22 cellular contexts compared by ENCODE assay signal in the genomic region with DNA sequence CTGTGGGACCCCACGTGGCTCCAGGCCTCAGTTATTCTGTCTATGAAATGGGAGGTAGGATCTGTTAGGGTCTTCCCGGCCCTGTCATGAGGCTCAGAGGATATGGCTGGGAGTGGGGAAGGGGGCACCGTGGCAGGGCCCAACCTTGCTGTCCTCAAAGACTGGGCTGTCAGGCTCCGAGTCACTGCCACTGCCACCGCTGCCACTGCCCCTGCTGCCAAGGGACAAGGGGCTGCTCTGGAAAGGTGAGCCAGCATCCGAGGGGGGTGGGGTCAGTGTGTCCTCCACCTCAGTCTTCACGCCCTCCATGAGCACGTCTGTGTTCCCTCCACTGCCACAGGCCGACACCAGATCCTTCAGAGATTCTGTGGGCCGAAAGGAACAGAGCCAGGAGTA. TPM values are rescaled to one million over a fixed set of nuclear protein-coding genes. Genes with fewer than 3 reads are reported as not detected.
DNase-seq lines count a peak whose midpoint lies in the region; ATAC-seq and TF ChIP-seq lines count a peak whose summit lies in the region.
"Had no signal": no experiment of that assay in that cellular context is flagged by ENCODE, and none has a peak within 500 bp of the region (broad histone marks: within the 10 kb centered on the region; RNA-seq: fewer than 3 reads in every experiment).

No MANE protein-coding gene starts in this region.

- H3K14ac ChIP-seq in neuronal stem cell (ENCODE audit: low read length): no peak overlapping the region

- H3K9me3 ChIP-seq in neuronal stem cell (replicated peaks in 1 of 2; ENCODE audit: control insufficient read depth in 2 of 2, insufficient read depth in 1 of 2, low read depth in 1 of 2, low read length in 2 of 2) (no peaks in the 10 kb centered on the region), transverse colon (no peaks in the 10 kb centered on the region)
- H3K9me3 ChIP-seq: BE2C, ovary, upper lobe of right lung had no signal

- peak overlapping the region; percentile 8 for H3K4ac ChIP-seq in neuronal stem cell (ENCODE audit: low read length)

- H4K8ac ChIP-seq in neuronal stem cell (ENCODE audit: low read depth, low read length): no peak overlapping the region

- TF ChIP-seq EP300 in transverse colon (IDR thresholded peaks at IDR 0.05; ENCODE audit: low read depth): no peak

- peaks cover 45% of the 10 kb centered on the region for H3K4me1 Mint-ChIP-seq in activated CD4-positive, alpha-beta T cell treated with anti-CD3 and anti-CD28 coated beads, Interleukin-2, amount 10 ng/mL, durations not matched to agents 7 days and 5 days
- H3K4me1 Mint-ChIP-seq in brain (peaks cover 62% of the 10 kb centered on the region), mesothelial cell of epicardium (peaks cover 23% of the 10 kb centered on the region)

- CTCF ChIA-PET in activated CD4-positive, alpha-beta T cell treated with anti-CD3 and anti-CD28 coated beads, Interleukin-2, amount 10 ng/mL, durations not matched to agents 7 days and 5 days (lab: Charles Lee): no interaction called here

- peak overlapping the region; percentile 71 for H3K9ac ChIP-seq in neuronal stem cell (ENCODE audit: low read depth, low read length, poor library complexity)

- no peaks in the 10 kb centered on the region for H3K9me3 Mint-ChIP-seq in activated CD4-positive, alpha-beta T cell treated with anti-CD3 and anti-CD28 coated beads, Interleukin-2, amount 10 ng/mL, durations not matched to agents 7 days and 5 days
- H3K9me3 Mint-ChIP-seq in brain: no peaks in the 10 kb centered on the region
- H3K9me3 Mint-ChIP-seq in mesothelial cell of epicardium: no peaks in the 10 kb centered on the region
- H3K9me3 Mint-ChIP-seq: activated CD4-positive, alpha-beta T cell treated with anti-CD3 and anti-CD28 coated beads, Interleukin-2, amount 10 ng/mL, durations not matched to agents 24 days and 14 days had no signal

- in situ Hi-C loops in transverse colon (cut with MboI; ENCODE audit: low pct_ligation_motif_present in 1 of 4, low pct_unique_long_range_greater_than_20kb in 1 of 4, low sequenced_read_pairs in 3 of 4): loop anchor here in 1 of 4 donors (5.0 kb wide), 1 partner anchor 40 kb away; no protein-coding TSS in a partner anchor

- H2BK15ac ChIP-seq in neuronal stem cell (ENCODE audit: low read length): no peak overlapping the region

- no peak for DNase-seq in activated CD4-positive, alpha-beta T cell treated with anti-CD3 and anti-CD28 coated beads, Interleukin-2, amount 10 ng/mL, durations not matched to agents 7 days and 5 days
- DNase-seq in activated CD4-positive, alpha-beta T cell treated with anti-CD3 and anti-CD28 coated beads, Interleukin-2, amount 50 U/mL, for 4 hours: no peak
- DNase-seq in neuronal stem cell (ENCODE audit: low spot score) (no peak), transverse colon (no peak), NCI-H1417 (lab: John Stamatoyannopoulos, UW) (no peak), mesothelial cell of epicardium (ENCODE audit: low spot score in 2 of 2, unreplicated experiment in 2 of 2) (no peak)
- DNase-seq: activated CD4-positive, alpha-beta T cell treated with anti-CD3 and anti-CD28 coated beads, Interleukin-2, amount 10 ng/mL, durations not matched to agents 24 days and 14 days; activated CD8-positive, alpha-beta memory T cell treated with anti-CD3 and anti-CD28 coated beads, Interleukin-2, amount 50 U/mL, for 48 hours; activated effector memory CD4-positive, alpha-beta T cell treated with anti-CD3 and anti-CD28 coated beads, Interleukin-2, amount 50 U/mL, for 16 hours; COR-L47; naive thymus-derived CD4-positive, alpha-beta T cell; NCI-H1092; NCI-H2081 treated with DMSO at 0.1 percent for 48 hours; NCI-H69; ovary; SHP77; stimulated activated naive CD4-positive, alpha-beta T cell had no signal

- H2BK12ac ChIP-seq in neuronal stem cell (ENCODE audit: low read length): no peak overlapping the region

- H3K27ac ChIP-seq in neuronal stem cell (replicated peaks; ENCODE audit: low read length) (no peak overlapping the region), transverse colon (peak overlapping the region in 3 of 4 donors; percentile 53 to 98 (median 57))
- H3K27ac ChIP-seq: cardiac muscle cell, ovary, upper lobe of right lung had no signal

- no peak overlapping the region for H2AK5ac ChIP-seq in neuronal stem cell (ENCODE audit: low read depth, low read length)

- no peak overlapping the region for H2AFZ ChIP-seq in neuronal stem cell (ENCODE audit: low read length)

- peaks cover 25% of the 10 kb centered on the region for H3K79me1 ChIP-seq in neuronal stem cell (ENCODE audit: low read depth, low read length)

- no peak overlapping the region for H4K91ac ChIP-seq in neuronal stem cell (ENCODE audit: low read depth, low read length, poor library complexity)

- no peak overlapping the region for H2BK120ac ChIP-seq in neuronal stem cell (ENCODE audit: low read depth, low read length)

- no peak overlapping the region for H3K18ac ChIP-seq in neuronal stem cell (ENCODE audit: low read length)

- intact Hi-C loops in transverse colon (cut with DNase I; ENCODE audit: low total_unique reads): loop anchor here (10.0 kb wide), 1 partner anchor 107 kb away; no protein-coding TSS in a partner anchor

- H3K27me3 ChIP-seq in neuronal stem cell (ENCODE audit: control insufficient read depth in 3 of 3, insufficient read depth in 3 of 3, low read depth in 1 of 3, low read length in 3 of 3) (no peaks in the 10 kb centered on the region), transverse colon (no peaks in the 10 kb centered on the region)
- H3K27me3 ChIP-seq: BE2C, cardiac muscle cell, ovary, upper lobe of right lung had no signal

- H3K4me3 Mint-ChIP-seq in activated CD4-positive, alpha-beta T cell treated with anti-CD3 and anti-CD28 coated beads, Interleukin-2, amount 10 ng/mL, durations not matched to agents 7 days and 5 days: no peak overlapping the region
- H3K4me3 Mint-ChIP-seq in brain (no peak overlapping the region), mesothelial cell of epicardium (no peak overlapping the region)
- H3K4me3 Mint-ChIP-seq: activated CD4-positive, alpha-beta T cell treated with anti-CD3 and anti-CD28 coated beads, Interleukin-2, amount 10 ng/mL, durations not matched to agents 24 days and 14 days; naive thymus-derived CD4-positive, alpha-beta T cell had no signal

- no peak overlapping the region for H3K23ac ChIP-seq in neuronal stem cell (ENCODE audit: low read depth, low read length, poor library complexity)

- POLR2A ChIA-PET in activated CD4-positive, alpha-beta T cell treated with anti-CD3 and anti-CD28 coated beads, Interleukin-2, amount 10 ng/mL, durations not matched to agents 7 days and 5 days (lab: Charles Lee): no interaction called here

- H3K4me1 ChIP-seq in neuronal stem cell (ENCODE audit: control insufficient read depth in 2 of 2, insufficient read depth in 1 of 2, low read depth in 1 of 2, low read length in 2 of 2) (peaks cover 12 to 31% of the 10 kb centered on the region in 2 donors), transverse colon (peaks cover 14 to 52% (median 46%) of the 10 kb centered on the region in 4 donors)

- no peak for ATAC-seq in GM19463 (IDR thresholded peaks at IDR 0.05; ENCODE audit: unreplicated experiment)
- ATAC-seq: naive thymus-derived CD4-positive, alpha-beta T cell had no signal

- TF ChIP-seq CTCF in brain (conservative IDR thresholded peaks at IDR 0.05): no peak
- no peak for TF ChIP-seq CTCF in transverse colon (IDR thresholded peaks at IDR 0.05)
- TF ChIP-seq CTCF in mesothelial cell of epicardium (IDR thresholded peaks at IDR 0.05; ENCODE audit: unreplicated experiment): no peak

- peak overlapping the region; percentile 14 for H2BK5ac ChIP-seq in neuronal stem cell (ENCODE audit: low read length)

- H3K4me3 ChIP-seq in neuronal stem cell (ENCODE audit: low read length in 2 of 2) (peak overlapping the region in 1 of 2 donors; percentile 1), transverse colon (no peak overlapping the region)
- H3K4me3 ChIP-seq: cardiac muscle cell, ovary, upper lobe of right lung had no signal

- no peak overlapping the region for H3K4me2 ChIP-seq in neuronal stem cell (ENCODE audit: insufficient read depth, low read length, poor library complexity, severe bottlenecking)

- peaks cover 53% of the 10 kb centered on the region for H3K36me3 Mint-ChIP-seq in activated CD4-positive, alpha-beta T cell treated with anti-CD3 and anti-CD28 coated beads, Interleukin-2, amount 10 ng/mL, durations not matched to agents 7 days and 5 days (ENCODE audit: low read depth)
- H3K36me3 Mint-ChIP-seq in brain: peaks cover 6% of the 10 kb centered on the region
- H3K36me3 Mint-ChIP-seq in mesothelial cell of epicardium: peaks cover 14% of the 10 kb centered on the region

- H3K27ac Mint-ChIP-seq in activated CD4-positive, alpha-beta T cell treated with anti-CD3 and anti-CD28 coated beads, Interleukin-2, amount 10 ng/mL, durations not matched to agents 7 days and 5 days: peak overlapping the region; percentile 51
- H3K27ac Mint-ChIP-seq in brain: peak overlapping the region in 3 of 5 experiments; percentile 21 to 94 (median 30)
- H3K27ac Mint-ChIP-seq in mesothelial cell of epicardium: no peak overlapping the region
- H3K27ac Mint-ChIP-seq: activated CD4-positive, alpha-beta T cell treated with anti-CD3 and anti-CD28 coated beads, Interleukin-2, amount 10 ng/mL, durations not matched to agents 24 days and 14 days had no signal

- no peak for TF ChIP-seq POLR2A in transverse colon (IDR thresholded peaks at IDR 0.05)

- peaks cover 65 to 67% of the 10 kb centered on the region in 2 donors for H3K36me3 ChIP-seq in neuronal stem cell (replicated peaks in 1 of 2; ENCODE audit: control insufficient read depth in 2 of 2, insufficient read depth in 2 of 2, low read length in 2 of 2)
- H3K36me3 ChIP-seq in transverse colon: peaks cover 0 to 36% (median 7%) of the 10 kb centered on the region in 4 donors
- H3K36me3 ChIP-seq: cardiac muscle cell, ovary had no signal

- no CpG with 5 or more reads among the region's 10 CpGs for WGBS in neuronal stem cell (ENCODE audit: extremely low coverage in 2 of 2, insufficient read length in 2 of 2, insufficient replicate concordance in 1 of 2), 2 donors
- WGBS in transverse colon (ENCODE audit: low coverage in 1 of 2), 2 donors: 88% methylated on average over 10 of the region's 10 CpGs; no CpG with 5 or more reads in 1 of the 2 donors

- no peaks in the 10 kb centered on the region for H3K27me3 Mint-ChIP-seq in activated CD4-positive, alpha-beta T cell treated with anti-CD3 and anti-CD28 coated beads, Interleukin-2, amount 10 ng/mL, durations not matched to agents 7 days and 5 days
- H3K27me3 Mint-ChIP-seq in brain (no peaks in the 10 kb centered on the region), mesothelial cell of epicardium (ENCODE audit: low read depth) (no peaks in the 10 kb centered on the region)
- H3K27me3 Mint-ChIP-seq: activated CD4-positive, alpha-beta T cell treated with anti-CD3 and anti-CD28 coated beads, Interleukin-2, amount 10 ng/mL, durations not matched to agents 24 days and 14 days; naive thymus-derived CD4-positive, alpha-beta T cell had no signal

RNA-seq across cellular contexts. Expression of gene SREBF1, which starts 19.2 kb away (rescaled TPM):
- 100 to 1,000 TPM; 175 to 176 TPM for total RNA-seq in activated CD4-positive, alpha-beta T cell treated with anti-CD3 and anti-CD28 coated beads, Interleukin-2, amount 10 ng/mL, durations not matched to agents 7 days and 5 days
- polyA plus RNA-seq in brain (ENCODE audit: insufficient read depth, low read depth, low replicate concordance): 39.4 TPM
- polyA plus RNA-seq in neuronal stem cell (2013, experiment 1 of 2): 57.8 TPM
- polyA plus RNA-seq in neuronal stem cell (2013, experiment 2 of 2): 61.7 TPM
- total RNA-seq in transverse colon: 100 to 1,000 TPM in 3 of 4 donors, 10 to 100 TPM in 1; 45.7 to 206 (median 148) TPM
- total RNA-seq in mesothelial cell of epicardium: 179 to 187 TPM (median 181 TPM) in 3 replicates
